8 cellular contexts compared by ENCODE assay signal in genomic region chr2:65064728-65065552, GRCh38. TPM values are rescaled to one million over a fixed set of nuclear protein-coding genes. Genes with fewer than 3 reads are reported as not detected.
DNase-seq lines count a peak whose midpoint lies in the region; ATAC-seq, FAIRE-seq and TF ChIP-seq lines count a peak whose summit lies in the region.

No MANE protein-coding gene starts in this region.

- no peaks in the 10 kb centered on the region for H3K9me3 Mint-ChIP-seq in astrocyte (ENCODE audit: unreplicated experiment)

- intact Hi-C loops in sciatic nerve (cut with DNase I): no loop called here

- no peak for FAIRE-seq in RCC 7860 (lab: Jason Lieb, UNC)
- no peak for FAIRE-seq in astrocyte (lab: Jason Lieb, UNC)

- H3K4me1 Mint-ChIP-seq in astrocyte (ENCODE audit: low read depth, unreplicated experiment): peaks cover 23% of the 10 kb centered on the region

- no peaks in the 10 kb centered on the region for H3K27me3 ChIP-seq in astrocyte (ENCODE audit: insufficient read depth, low read length)

- peak; percentile 56 for TF ChIP-seq CTCF in astrocyte (IDR thresholded peaks at IDR 0.05; ENCODE audit: insufficient read depth, low read depth, low read length)

- H4K20me1 ChIP-seq in astrocyte (ENCODE audit: insufficient read depth, low read length): peaks cover 59% of the 10 kb centered on the region

- peaks cover 15% of the 10 kb centered on the region for H3K4me1 ChIP-seq in astrocyte (ENCODE audit: insufficient read depth, low read length)

- DNase-seq in GM03348 (ENCODE audit: low spot score): peak; percentile 68
- peak; percentile 42 for DNase-seq in RCC 7860 (ENCODE audit: low spot score)
- peak; percentile 90 for DNase-seq in astrocyte (ENCODE audit: low read depth)
- peak in 38 of 51 donors; percentile 9 to 72 (median 50) for DNase-seq in hypothalamus (lab: John Stamatoyannopoulos, UW)
- peak; percentile 78 for DNase-seq in sciatic nerve (ENCODE audit: low spot score)
- no peak for DNase-seq in GM19240 (ENCODE audit: insufficient read length, low spot score)

- no peaks in the 10 kb centered on the region for H3K9me3 ChIP-seq in astrocyte (ENCODE audit: insufficient read depth, low read depth, low read length)

- peaks cover 51% of the 10 kb centered on the region for H3K79me2 ChIP-seq in astrocyte (ENCODE audit: insufficient read depth, low read length)

- H3K36me3 ChIP-seq in astrocyte (ENCODE audit: insufficient read depth, low read length): no peaks in the 10 kb centered on the region

- no peak overlapping the region for H2AFZ ChIP-seq in astrocyte (ENCODE audit: low read depth, low read length)

- peak overlapping the region; percentile 91 for H3K27ac Mint-ChIP-seq in astrocyte (ENCODE audit: unreplicated experiment)

- peak overlapping the region; percentile 58 for H3K4me2 ChIP-seq in astrocyte (ENCODE audit: low read length)

- ATAC-seq in GM21390 (IDR thresholded peaks at IDR 0.05; ENCODE audit: unreplicated experiment) (peak; percentile 86), HG03575 (IDR thresholded peaks at IDR 0.05; ENCODE audit: extremely low read depth, insufficient number of reproducible peaks, low FRiP score, unreplicated experiment) (peak; percentile 86), sciatic nerve (peak; percentile 86)

- peaks cover 11% of the 10 kb centered on the region for H3K36me3 Mint-ChIP-seq in astrocyte (ENCODE audit: low read depth, unreplicated experiment)

- H3K27ac ChIP-seq in astrocyte (ENCODE audit: low read depth, low read length): peak overlapping the region; percentile 60

- H3K4me3 Mint-ChIP-seq in astrocyte (ENCODE audit: unreplicated experiment): no peak overlapping the region

- peak overlapping the region; percentile 26 for H3K9ac ChIP-seq in astrocyte (ENCODE audit: low read length)

- no peaks in the 10 kb centered on the region for H3K27me3 Mint-ChIP-seq in astrocyte (ENCODE audit: low read depth, unreplicated experiment)

- H3K4me3 ChIP-seq in astrocyte (ENCODE audit: insufficient read depth, low read depth, low read length): no peak overlapping the region

RNA-seq across cellular contexts. Expression of gene CEP68, which starts 8.7 kb away (rescaled TPM):
- total RNA-seq in astrocyte (6.9 and 8.1 TPM in 2 replicates), sciatic nerve (29.1 TPM)
